23 cellular contexts compared by ENCODE assay signal in the genomic region with DNA sequence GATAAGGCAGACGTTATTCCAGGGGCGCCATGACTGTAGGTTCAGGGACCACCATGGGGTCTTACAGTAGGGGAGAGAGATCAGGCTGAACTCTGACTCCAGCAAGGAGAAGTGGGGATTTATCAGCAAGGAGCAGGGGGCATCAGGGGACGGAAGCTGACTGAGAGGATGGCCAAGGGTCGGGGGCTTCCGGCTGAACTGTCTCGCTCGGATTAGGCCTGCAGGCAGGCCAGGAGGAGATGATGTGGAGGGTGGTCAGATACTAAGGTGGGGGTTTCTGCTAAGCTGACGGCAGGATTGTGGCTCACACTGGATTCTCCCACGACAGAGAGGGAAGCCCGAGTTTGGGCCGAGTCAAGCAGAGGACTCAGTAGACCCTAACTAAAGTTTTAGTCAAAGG.
A peak's percentile ranks its signal among the peaks of the same experiment; 100 is the strongest.
DNase-seq lines count a peak whose midpoint lies in the region; ATAC-seq, FAIRE-seq and TF ChIP-seq lines count a peak whose summit lies in the region.
"Had no signal": no experiment of that assay in that cellular context is flagged by ENCODE, and none has a peak within 500 bp of the region (broad histone marks: within the 10 kb centered on the region; RNA-seq: fewer than 3 reads in every experiment).

No MANE protein-coding gene starts in this region.

- H3K4me2 ChIP-seq in astrocyte (ENCODE audit: low read length) = no peak overlapping the region
- H3K4me2 ChIP-seq: GM23338, SK-N-SH had no signal

- no peaks in the 10 kb centered on the region for H3K9me3 ChIP-seq in astrocyte (ENCODE audit: insufficient read depth, low read depth, low read length)
- H3K9me3 ChIP-seq in tibial artery = no peaks in the 10 kb centered on the region
- H3K9me3 ChIP-seq: HAP-1, MG63, SK-N-SH had no signal

- no peaks in the 10 kb centered on the region for H3K79me2 ChIP-seq in astrocyte (ENCODE audit: insufficient read depth, low read length)

- no peaks in the 10 kb centered on the region for H3K4me1 Mint-ChIP-seq in activated naive CD8-positive, alpha-beta T cell treated with anti-CD3 and anti-CD28 coated beads, Interleukin-2, amount 10 ng/mL, durations not matched to agents 7 days and 5 days
- no peaks in the 10 kb centered on the region for H3K4me1 Mint-ChIP-seq in activated naive CD8-positive, alpha-beta T cell treated with anti-CD3 and anti-CD28 coated beads, Interleukin-2, amount 50 U/mL, for 24 hours
- H3K4me1 Mint-ChIP-seq in astrocyte (ENCODE audit: low read depth, unreplicated experiment) (no peaks in the 10 kb centered on the region), nephron progenitor cell (peaks cover 10% of the 10 kb centered on the region)

- no peak for ATAC-seq in activated naive CD8-positive, alpha-beta T cell treated with anti-CD3 and anti-CD28 coated beads, Interleukin-2, amount 10 ng/mL, durations not matched to agents 7 days and 5 days (ENCODE audit: low read depth)
- no peak for ATAC-seq in activated naive CD8-positive, alpha-beta T cell treated with anti-CD3 and anti-CD28 coated beads, Interleukin-2, amount 50 U/mL, for 24 hours

- H3K9me3 Mint-ChIP-seq in activated naive CD8-positive, alpha-beta T cell treated with anti-CD3 and anti-CD28 coated beads, Interleukin-2, amount 10 ng/mL, durations not matched to agents 7 days and 5 days = no peaks in the 10 kb centered on the region
- no peaks in the 10 kb centered on the region for H3K9me3 Mint-ChIP-seq in activated naive CD8-positive, alpha-beta T cell treated with anti-CD3 and anti-CD28 coated beads, Interleukin-2, amount 50 U/mL, for 24 hours
- H3K9me3 Mint-ChIP-seq in astrocyte (ENCODE audit: unreplicated experiment) = peaks cover 2% of the 10 kb centered on the region
- H3K9me3 Mint-ChIP-seq in nephron progenitor cell = no peaks in the 10 kb centered on the region
- H3K9me3 Mint-ChIP-seq: GM23338 had no signal

- no peak overlapping the region for H2AFZ ChIP-seq in astrocyte (ENCODE audit: low read depth, low read length)
- H2AFZ ChIP-seq: GM23338 had no signal

- DNase-seq in activated naive CD8-positive, alpha-beta T cell treated with anti-CD3 and anti-CD28 coated beads, Interleukin-2, amount 10 ng/mL, durations not matched to agents 7 days and 5 days = peak; percentile 8
- DNase-seq in activated naive CD8-positive, alpha-beta T cell treated with anti-CD3 and anti-CD28 coated beads, Interleukin-2, amount 50 U/mL, for 24 hours = no peak
- DNase-seq in astrocyte (ENCODE audit: low read depth) = no peak
- peak; percentile 1 for DNase-seq in nephron progenitor cell
- DNase-seq in tibial artery = peak; percentile 2 to 49
- DNase-seq in NCI-H345 treated with DMSO at 0.1 percent for 48 hours (lab: John Stamatoyannopoulos, UW; ENCODE audit: unreplicated experiment) = no peak
- no peak for DNase-seq in NCI-H187 treated with DMSO at 0.1 percent for 48 hours (lab: John Stamatoyannopoulos, UW)
- DNase-seq: MG63, NCI-H1048, NCI-H1436 treated with DMSO at 0.1 percent for 48 hours, NCI-H2029, NCI-H226, NCI-H524 treated with DMSO at 0.1 percent for 48 hours, SIG-M5 had no signal

- H3K27me3 Mint-ChIP-seq in activated naive CD8-positive, alpha-beta T cell treated with anti-CD3 and anti-CD28 coated beads, Interleukin-2, amount 10 ng/mL, durations not matched to agents 7 days and 5 days = no peaks in the 10 kb centered on the region
- H3K27me3 Mint-ChIP-seq in activated naive CD8-positive, alpha-beta T cell treated with anti-CD3 and anti-CD28 coated beads, Interleukin-2, amount 50 U/mL, for 24 hours = peaks cover 3% of the 10 kb centered on the region
- H3K27me3 Mint-ChIP-seq in astrocyte (ENCODE audit: low read depth, unreplicated experiment) (peaks cover 41% of the 10 kb centered on the region), nephron progenitor cell (ENCODE audit: low read depth, poor library complexity) (peaks cover 4% of the 10 kb centered on the region)

- POLR2A ChIA-PET in activated naive CD8-positive, alpha-beta T cell treated with anti-CD3 and anti-CD28 coated beads, Interleukin-2, amount 10 ng/mL, durations not matched to agents 7 days and 5 days (lab: Charles Lee) = no interaction called here

- TF ChIP-seq CTCF in astrocyte (IDR thresholded peaks at IDR 0.05; ENCODE audit: insufficient read depth, low read depth, low read length) (no peak), nephron progenitor cell (IDR thresholded peaks at IDR 0.05) (no peak), tibial artery (IDR thresholded peaks at IDR 0.05) (no peak)

- no peaks in the 10 kb centered on the region for H3K36me3 Mint-ChIP-seq in activated naive CD8-positive, alpha-beta T cell treated with anti-CD3 and anti-CD28 coated beads, Interleukin-2, amount 10 ng/mL, durations not matched to agents 7 days and 5 days
- H3K36me3 Mint-ChIP-seq in activated naive CD8-positive, alpha-beta T cell treated with anti-CD3 and anti-CD28 coated beads, Interleukin-2, amount 50 U/mL, for 24 hours (ENCODE audit: low read depth) = no peaks in the 10 kb centered on the region
- no peaks in the 10 kb centered on the region for H3K36me3 Mint-ChIP-seq in astrocyte (ENCODE audit: low read depth, unreplicated experiment)
- H3K36me3 Mint-ChIP-seq in nephron progenitor cell (ENCODE audit: low read depth) = no peaks in the 10 kb centered on the region

- H3K4me3 ChIP-seq in astrocyte (ENCODE audit: insufficient read depth, low read depth, low read length) = no peak overlapping the region
- no peak overlapping the region for H3K4me3 ChIP-seq in tibial artery
- H3K4me3 ChIP-seq: GM23338, HAP-1, K562, MG63 had no signal

- H3K36me3 ChIP-seq in astrocyte (ENCODE audit: insufficient read depth, low read length) = no peaks in the 10 kb centered on the region
- H3K36me3 ChIP-seq in tibial artery = no peaks in the 10 kb centered on the region
- H3K36me3 ChIP-seq: HAP-1, MG63 had no signal

- no peak overlapping the region for H3K9ac ChIP-seq in astrocyte (ENCODE audit: low read length)
- H3K9ac ChIP-seq: SK-N-SH had no signal

- H3K4me1 ChIP-seq in astrocyte (ENCODE audit: insufficient read depth, low read length) (no peaks in the 10 kb centered on the region), tibial artery (peaks cover 0 to 6% (median 2%) of the 10 kb centered on the region in 4 donors)
- H3K4me1 ChIP-seq: HAP-1 had no signal

- H4K20me1 ChIP-seq in astrocyte (ENCODE audit: insufficient read depth, low read length) = no peaks in the 10 kb centered on the region

- no peak for FAIRE-seq in astrocyte (lab: Jason Lieb, UNC)
- FAIRE-seq: A204.1, G401.6, GM12892, K562, RCC 7860 had no signal

- no peak overlapping the region for H3K27ac Mint-ChIP-seq in activated naive CD8-positive, alpha-beta T cell treated with anti-CD3 and anti-CD28 coated beads, Interleukin-2, amount 10 ng/mL, durations not matched to agents 7 days and 5 days
- H3K27ac Mint-ChIP-seq in activated naive CD8-positive, alpha-beta T cell treated with anti-CD3 and anti-CD28 coated beads, Interleukin-2, amount 50 U/mL, for 24 hours = no peak overlapping the region
- peak overlapping the region; percentile 55 for H3K27ac Mint-ChIP-seq in astrocyte (ENCODE audit: unreplicated experiment)
- H3K27ac Mint-ChIP-seq in nephron progenitor cell = peak overlapping the region; percentile 84
- H3K27ac Mint-ChIP-seq: GM23338 had no signal

- intact Hi-C loops in tibial artery (cut with DNase I; ENCODE audit: low total_unique reads) = no loop called here

- no peak overlapping the region for H3K4me3 Mint-ChIP-seq in activated naive CD8-positive, alpha-beta T cell treated with anti-CD3 and anti-CD28 coated beads, Interleukin-2, amount 10 ng/mL, durations not matched to agents 7 days and 5 days
- no peak overlapping the region for H3K4me3 Mint-ChIP-seq in activated naive CD8-positive, alpha-beta T cell treated with anti-CD3 and anti-CD28 coated beads, Interleukin-2, amount 50 U/mL, for 24 hours
- H3K4me3 Mint-ChIP-seq in astrocyte (ENCODE audit: unreplicated experiment) (no peak overlapping the region), nephron progenitor cell (no peak overlapping the region)
- H3K4me3 Mint-ChIP-seq: GM23338 had no signal

- no peak overlapping the region for H3K27ac ChIP-seq in astrocyte (ENCODE audit: low read depth, low read length)
- H3K27ac ChIP-seq in tibial artery = no peak overlapping the region
- H3K27ac ChIP-seq: C4-2B had no signal

- H3K27me3 ChIP-seq in astrocyte (ENCODE audit: insufficient read depth, low read length) (no peaks in the 10 kb centered on the region), tibial artery (peaks cover 0 to 47% of the 10 kb centered on the region in 2 donors)
- H3K27me3 ChIP-seq: MG63 had no signal

Comparison
In these comparisons a context has a peak if more than half of its experiments do, and no peak if none do; other contexts are left out.
1. DNase-seq: peak in activated naive CD8-positive, alpha-beta T cell treated with anti-CD3 and anti-CD28 coated beads, Interleukin-2, amount 10 ng/mL, durations not matched to agents 7 days and 5 days (single experiment), nephron progenitor cell (single experiment) and tibial artery (2 of 2); none in activated naive CD8-positive, alpha-beta T cell treated with anti-CD3 and anti-CD28 coated beads, Interleukin-2, amount 50 U/mL, for 24 hours (single experiment), astrocyte (single experiment), NCI-H345 treated with DMSO at 0.1 percent for 48 hours (single experiment) and NCI-H187 treated with DMSO at 0.1 percent for 48 hours (single experiment).
2. H3K27ac Mint-ChIP-seq: peak in astrocyte (single experiment) and nephron progenitor cell (single experiment); none in activated naive CD8-positive, alpha-beta T cell treated with anti-CD3 and anti-CD28 coated beads, Interleukin-2, amount 10 ng/mL, durations not matched to agents 7 days and 5 days (single experiment) and activated naive CD8-positive, alpha-beta T cell treated with anti-CD3 and anti-CD28 coated beads, Interleukin-2, amount 50 U/mL, for 24 hours (single experiment).